23 cellular contexts compared by ENCODE assay signal in genomic region chr3:197426161-197426566, GRCh38.
DNase-seq lines count a peak whose midpoint lies in the region; FAIRE-seq and TF ChIP-seq lines count a peak whose summit lies in the region.
"Had no signal": no experiment of that assay in that cellular context is flagged by ENCODE, and none has a peak within 500 bp of the region (broad histone marks: within the 10 kb centered on the region; RNA-seq: fewer than 3 reads in every experiment).

No MANE protein-coding gene starts in this region.

- BruUV-seq in MCF 10A (replicated peaks; lab: Mats Ljungman, UMichigan) (no TSS peak), mammary epithelial cell (replicated peaks; lab: Mats Ljungman, UMichigan) (no TSS peak)

- H3K9me2 ChIP-seq in hepatocyte (replicated peaks; ENCODE audit: insufficient read depth) = no peaks in the 10 kb centered on the region

- H3K4me1 Mint-ChIP-seq in MCF 10A (ENCODE audit: insufficient read depth, unreplicated experiment) (peaks cover 30% of the 10 kb centered on the region), astrocyte (ENCODE audit: low read depth, unreplicated experiment) (peaks cover 33% of the 10 kb centered on the region)
- peaks cover 30% of the 10 kb centered on the region for H3K4me1 Mint-ChIP-seq in activated CD4-positive, alpha-beta T cell treated with anti-CD3 and anti-CD28 coated beads, Interleukin-2, amount 10 ng/mL, durations not matched to agents 7 days and 5 days

- dilution Hi-C loops in mammary epithelial cell (cut with HindIII; ENCODE audit: low sequenced_read_pairs) = no loop called here

- peak; percentile 8 for DNase-seq in MCF 10A (ENCODE audit: unreplicated experiment)
- DNase-seq in mammary epithelial cell = no peak
- DNase-seq in astrocyte (ENCODE audit: low read depth) = no peak
- peak; percentile 49 for DNase-seq in hepatocyte (ENCODE audit: low spot score)
- DNase-seq in urothelium cell line (ENCODE audit: low spot score) = peak; percentile 40
- DNase-seq in neuronal stem cell (ENCODE audit: low spot score) = no peak
- no peak for DNase-seq in activated CD4-positive, alpha-beta T cell treated with anti-CD3 and anti-CD28 coated beads, Interleukin-2, amount 10 ng/mL, durations not matched to agents 7 days and 5 days
- no peak for DNase-seq in activated gamma-delta T cell (lab: John Stamatoyannopoulos, UW)
- DNase-seq: activated CD8-positive, alpha-beta T cell treated with anti-CD3 and anti-CD28 coated beads, Interleukin-2, amount 10 ng/mL, durations not matched to agents 7 days and 5 days; activated naive CD8-positive, alpha-beta T cell treated with anti-CD3 and anti-CD28 coated beads, Interleukin-2, amount 50 U/mL, for 24 hours; C1 segment of cervical spinal cord; colonic mucosa; DMS 273 treated with DMSO at 0.1 percent for 48 hours; GOT3; naive B cell; NCI-H1436; NCI-H2227 treated with DMSO at 0.1 percent for 48 hours; stimulated activated naive CD4-positive, alpha-beta T cell; T-helper 1 cell had no signal

- H3K27me3 ChIP-seq in mammary epithelial cell (ENCODE audit: insufficient read depth, low read length) (no peaks in the 10 kb centered on the region), astrocyte (ENCODE audit: insufficient read depth, low read length) (no peaks in the 10 kb centered on the region), hepatocyte (no peaks in the 10 kb centered on the region), neuronal stem cell (ENCODE audit: control insufficient read depth in 3 of 3, insufficient read depth in 3 of 3, low read depth in 1 of 3, low read length in 3 of 3) (peaks cover 0 to 25% (median 0%) of the 10 kb centered on the region in 3 experiments)

- no peak overlapping the region for H2BK120ac ChIP-seq in neuronal stem cell (ENCODE audit: low read depth, low read length)

- H3K4me3 ChIP-seq in mammary epithelial cell (replicated peaks in 1 of 3; ENCODE audit: insufficient read depth in 1 of 3, low read depth in 2 of 3, low read length in 3 of 3) (no peak overlapping the region), astrocyte (ENCODE audit: insufficient read depth, low read depth, low read length) (no peak overlapping the region), hepatocyte (no peak overlapping the region), neuronal stem cell (ENCODE audit: low read length in 2 of 2) (no peak overlapping the region)
- H3K4me3 ChIP-seq: colonic mucosa, prostate gland had no signal

- H3K9me3 Mint-ChIP-seq in MCF 10A (ENCODE audit: unreplicated experiment) (no peaks in the 10 kb centered on the region), astrocyte (ENCODE audit: unreplicated experiment) (peaks cover 2% of the 10 kb centered on the region)
- no peaks in the 10 kb centered on the region for H3K9me3 Mint-ChIP-seq in activated CD4-positive, alpha-beta T cell treated with anti-CD3 and anti-CD28 coated beads, Interleukin-2, amount 10 ng/mL, durations not matched to agents 7 days and 5 days
- H3K9me3 Mint-ChIP-seq: activated naive CD8-positive, alpha-beta T cell treated with anti-CD3 and anti-CD28 coated beads, Interleukin-2, amount 50 U/mL, for 24 hours; naive B cell; type B pancreatic cell had no signal

- H3K9ac ChIP-seq in mammary epithelial cell (ENCODE audit: insufficient read depth, low read length) = no peak overlapping the region
- H3K9ac ChIP-seq in astrocyte (ENCODE audit: low read length) = no peak overlapping the region
- H3K9ac ChIP-seq in neuronal stem cell (ENCODE audit: low read depth, low read length, poor library complexity) = no peak overlapping the region

- TF ChIP-seq CTCF in MCF 10A (IDR thresholded peaks at IDR 0.05; ENCODE audit: unreplicated experiment) (no peak), mammary epithelial cell (conservative IDR thresholded peaks at IDR 0.05 in 1 of 2, IDR thresholded peaks at IDR 0.05 in 1 of 2; ENCODE audit: extremely low read depth in 1 of 2, insufficient read depth in 1 of 2, low read depth in 1 of 2, low read length in 2 of 2) (no peak), astrocyte (IDR thresholded peaks at IDR 0.05; ENCODE audit: insufficient read depth, low read depth, low read length) (no peak), hepatocyte (IDR thresholded peaks at IDR 0.05; ENCODE audit: poor library complexity) (no peak)

- H4K20me1 ChIP-seq in mammary epithelial cell (ENCODE audit: insufficient read depth, low read length) (no peaks in the 10 kb centered on the region), astrocyte (ENCODE audit: insufficient read depth, low read length) (no peaks in the 10 kb centered on the region), hepatocyte (ENCODE audit: insufficient read depth, poor library complexity, severe bottlenecking) (no peaks in the 10 kb centered on the region)

- H3K27me3 Mint-ChIP-seq in MCF 10A (ENCODE audit: insufficient read depth, unreplicated experiment) = peaks cover 20% of the 10 kb centered on the region
- peaks cover 19% of the 10 kb centered on the region for H3K27me3 Mint-ChIP-seq in astrocyte (ENCODE audit: low read depth, unreplicated experiment)
- peaks cover 16% of the 10 kb centered on the region for H3K27me3 Mint-ChIP-seq in activated CD4-positive, alpha-beta T cell treated with anti-CD3 and anti-CD28 coated beads, Interleukin-2, amount 10 ng/mL, durations not matched to agents 7 days and 5 days

- H3K4me3 Mint-ChIP-seq in MCF 10A (ENCODE audit: unreplicated experiment) (no peak overlapping the region), astrocyte (ENCODE audit: unreplicated experiment) (no peak overlapping the region)
- H3K4me3 Mint-ChIP-seq in activated CD4-positive, alpha-beta T cell treated with anti-CD3 and anti-CD28 coated beads, Interleukin-2, amount 10 ng/mL, durations not matched to agents 7 days and 5 days = no peak overlapping the region
- H3K4me3 Mint-ChIP-seq: activated CD8-positive, alpha-beta T cell treated with anti-CD3 and anti-CD28 coated beads, Interleukin-2, amount 10 ng/mL, durations not matched to agents 7 days and 5 days; activated naive CD8-positive, alpha-beta T cell treated with anti-CD3 and anti-CD28 coated beads, Interleukin-2, amount 50 U/mL, for 24 hours; naive B cell; type B pancreatic cell had no signal

- POLR2A ChIA-PET in MCF 10A (lab: Yijun Ruan, JAX) = interaction anchor here (0.5 to 0.7 kb wide), 2 partner anchors 28 to 781 kb away, joined by 3 read pairs; no protein-coding TSS in a partner anchor
- POLR2A ChIA-PET in activated CD4-positive, alpha-beta T cell treated with anti-CD3 and anti-CD28 coated beads, Interleukin-2, amount 10 ng/mL, durations not matched to agents 7 days and 5 days (lab: Charles Lee) = no interaction called here

- H3K4me2 ChIP-seq in mammary epithelial cell (ENCODE audit: insufficient read depth, low read depth, low read length) (no peak overlapping the region), astrocyte (ENCODE audit: low read length) (no peak overlapping the region), hepatocyte (no peak overlapping the region), neuronal stem cell (ENCODE audit: insufficient read depth, low read length, poor library complexity, severe bottlenecking) (no peak overlapping the region)

- H2BK5ac ChIP-seq in neuronal stem cell (ENCODE audit: low read length) = no peak overlapping the region

- no peak overlapping the region for H2AFZ ChIP-seq in mammary epithelial cell (ENCODE audit: low read depth, low read length)
- no peak overlapping the region for H2AFZ ChIP-seq in astrocyte (ENCODE audit: low read depth, low read length)
- no peak overlapping the region for H2AFZ ChIP-seq in hepatocyte
- H2AFZ ChIP-seq in neuronal stem cell (ENCODE audit: low read length) = no peak overlapping the region

- no peak overlapping the region for H3K4ac ChIP-seq in neuronal stem cell (ENCODE audit: low read length)

- no peak overlapping the region for H4K91ac ChIP-seq in neuronal stem cell (ENCODE audit: low read depth, low read length, poor library complexity)

- H3K79me1 ChIP-seq in neuronal stem cell (ENCODE audit: low read depth, low read length) = no peaks in the 10 kb centered on the region

- no peak for FAIRE-seq in astrocyte (lab: Jason Lieb, UNC)
- FAIRE-seq in urothelium cell line (lab: Jason Lieb, UNC) = no peak
- FAIRE-seq: A204.1 had no signal

- intact Hi-C loops in MCF 10A (cut with micrococcal nuclease) (no loop called here), mammary epithelial cell (cut with micrococcal nuclease) (no loop called here)

- H3K36me3 Mint-ChIP-seq in MCF 10A (ENCODE audit: insufficient read depth, unreplicated experiment) (no peaks in the 10 kb centered on the region), astrocyte (ENCODE audit: low read depth, unreplicated experiment) (no peaks in the 10 kb centered on the region)
- no peaks in the 10 kb centered on the region for H3K36me3 Mint-ChIP-seq in activated CD4-positive, alpha-beta T cell treated with anti-CD3 and anti-CD28 coated beads, Interleukin-2, amount 10 ng/mL, durations not matched to agents 7 days and 5 days (ENCODE audit: low read depth)
- H3K36me3 Mint-ChIP-seq: type B pancreatic cell had no signal

- no peak overlapping the region for H3K23ac ChIP-seq in neuronal stem cell (ENCODE audit: low read depth, low read length, poor library complexity)

- H3K27ac ChIP-seq in mammary epithelial cell (ENCODE audit: insufficient read depth, low read depth, low read length) (no peak overlapping the region), astrocyte (ENCODE audit: low read depth, low read length) (no peak overlapping the region), hepatocyte (peak overlapping the region; percentile 79), neuronal stem cell (replicated peaks; ENCODE audit: low read length) (no peak overlapping the region)
- H3K27ac ChIP-seq: colonic mucosa, epithelial cell of prostate, prostate gland had no signal

- CTCF ChIA-PET in MCF 10A (lab: Yijun Ruan, JAX) = interaction anchor here (0.5 to 0.7 kb wide), 2 partner anchors 28 to 359 kb away, joined by 4 to 5 read pairs; no protein-coding TSS in a partner anchor
- CTCF ChIA-PET in mammary epithelial cell (lab: Charles Lee; ENCODE audit: low non-redundant PET) = no interaction called here
- CTCF ChIA-PET in activated CD4-positive, alpha-beta T cell treated with anti-CD3 and anti-CD28 coated beads, Interleukin-2, amount 10 ng/mL, durations not matched to agents 7 days and 5 days (lab: Charles Lee) = interaction anchor here (0.6 to 2.3 kb wide), 2 partner anchors 8 to 639 kb away, joined by 3 to 7 read pairs; no protein-coding TSS in a partner anchor

- H3K79me2 ChIP-seq in mammary epithelial cell (ENCODE audit: insufficient read depth, low read length) (no peaks in the 10 kb centered on the region), astrocyte (ENCODE audit: insufficient read depth, low read length) (no peaks in the 10 kb centered on the region), hepatocyte (no peaks in the 10 kb centered on the region)

- 59% methylated on average over 4 of the region's 4 CpGs for WGBS in mammary epithelial cell (ENCODE audit: low coverage, missing lambda C conversion rate)
- WGBS in hepatocyte (ENCODE audit: low lambda C conversion rate, missing lambda C conversion rate) = 60% methylated on average over 4 of the region's 4 CpGs
- no CpG with 5 or more reads among the region's 4 CpGs for WGBS in neuronal stem cell (ENCODE audit: extremely low coverage in 2 of 2, insufficient read length in 2 of 2, insufficient replicate concordance in 1 of 2), 2 donors

- no peak overlapping the region for H2AK5ac ChIP-seq in neuronal stem cell (ENCODE audit: low read depth, low read length)

- H3K36me3 ChIP-seq in mammary epithelial cell (ENCODE audit: insufficient read depth, low read length) (no peaks in the 10 kb centered on the region), astrocyte (ENCODE audit: insufficient read depth, low read length) (no peaks in the 10 kb centered on the region), hepatocyte (replicated peaks; ENCODE audit: insufficient read depth, low read depth) (no peaks in the 10 kb centered on the region), neuronal stem cell (replicated peaks in 1 of 2; ENCODE audit: control insufficient read depth in 2 of 2, insufficient read depth in 2 of 2, low read length in 2 of 2) (no peaks in the 10 kb centered on the region)
- H3K36me3 ChIP-seq: colonic mucosa, prostate gland had no signal

- H3K9me3 ChIP-seq in mammary epithelial cell (replicated peaks; ENCODE audit: insufficient read depth, low read length) (peaks cover under 1% of the 10 kb centered on the region), astrocyte (ENCODE audit: insufficient read depth, low read depth, low read length) (no peaks in the 10 kb centered on the region), hepatocyte (ENCODE audit: low read depth) (no peaks in the 10 kb centered on the region), neuronal stem cell (replicated peaks in 1 of 2; ENCODE audit: control insufficient read depth in 2 of 2, insufficient read depth in 1 of 2, low read depth in 1 of 2, low read length in 2 of 2) (no peaks in the 10 kb centered on the region)
- H3K9me3 ChIP-seq: colonic mucosa, prostate gland had no signal

- no peak overlapping the region for H4K8ac ChIP-seq in neuronal stem cell (ENCODE audit: low read depth, low read length)

- H3K4me1 ChIP-seq in mammary epithelial cell (ENCODE audit: insufficient read depth, low read length) (peaks cover 8% of the 10 kb centered on the region), astrocyte (ENCODE audit: insufficient read depth, low read length) (peaks cover 41% of the 10 kb centered on the region), hepatocyte (ENCODE audit: insufficient read depth) (peaks cover 43% of the 10 kb centered on the region), neuronal stem cell (ENCODE audit: control insufficient read depth in 2 of 2, insufficient read depth in 1 of 2, low read depth in 1 of 2, low read length in 2 of 2) (peaks cover 2 to 16% of the 10 kb centered on the region in 2 donors)
- H3K4me1 ChIP-seq: prostate gland had no signal

- in situ Hi-C loops in mammary epithelial cell (cut with MboI; ENCODE audit: low sequenced_read_pairs in 2 of 2) = no loop called here

- H3K18ac ChIP-seq in neuronal stem cell (ENCODE audit: low read length) = no peak overlapping the region

- no peak overlapping the region for H2BK15ac ChIP-seq in neuronal stem cell (ENCODE audit: low read length)

- H3K27ac Mint-ChIP-seq in MCF 10A (ENCODE audit: low read depth, unreplicated experiment) = no peak overlapping the region
- H3K27ac Mint-ChIP-seq in astrocyte (ENCODE audit: unreplicated experiment) = peak overlapping the region; percentile 55
- no peak overlapping the region for H3K27ac Mint-ChIP-seq in activated CD4-positive, alpha-beta T cell treated with anti-CD3 and anti-CD28 coated beads, Interleukin-2, amount 10 ng/mL, durations not matched to agents 7 days and 5 days
- H3K27ac Mint-ChIP-seq: activated CD8-positive, alpha-beta T cell treated with anti-CD3 and anti-CD28 coated beads, Interleukin-2, amount 10 ng/mL, durations not matched to agents 7 days and 5 days; naive B cell; type B pancreatic cell had no signal

- H2BK12ac ChIP-seq in neuronal stem cell (ENCODE audit: low read length) = no peak overlapping the region

- H3K14ac ChIP-seq in neuronal stem cell (ENCODE audit: low read length) = no peak overlapping the region

Comparison
In these comparisons a context has a peak if more than half of its experiments do, and no peak if none do; other contexts are left out.
1. DNase-seq: peak in MCF 10A (single experiment), hepatocyte (single experiment) and urothelium cell line (single experiment); none in mammary epithelial cell (single experiment), astrocyte (single experiment), neuronal stem cell (single experiment), activated CD4-positive, alpha-beta T cell treated with anti-CD3 and anti-CD28 coated beads, Interleukin-2, amount 10 ng/mL, durations not matched to agents 7 days and 5 days (single experiment) and activated gamma-delta T cell (single experiment).